In the genomic region with DNA sequence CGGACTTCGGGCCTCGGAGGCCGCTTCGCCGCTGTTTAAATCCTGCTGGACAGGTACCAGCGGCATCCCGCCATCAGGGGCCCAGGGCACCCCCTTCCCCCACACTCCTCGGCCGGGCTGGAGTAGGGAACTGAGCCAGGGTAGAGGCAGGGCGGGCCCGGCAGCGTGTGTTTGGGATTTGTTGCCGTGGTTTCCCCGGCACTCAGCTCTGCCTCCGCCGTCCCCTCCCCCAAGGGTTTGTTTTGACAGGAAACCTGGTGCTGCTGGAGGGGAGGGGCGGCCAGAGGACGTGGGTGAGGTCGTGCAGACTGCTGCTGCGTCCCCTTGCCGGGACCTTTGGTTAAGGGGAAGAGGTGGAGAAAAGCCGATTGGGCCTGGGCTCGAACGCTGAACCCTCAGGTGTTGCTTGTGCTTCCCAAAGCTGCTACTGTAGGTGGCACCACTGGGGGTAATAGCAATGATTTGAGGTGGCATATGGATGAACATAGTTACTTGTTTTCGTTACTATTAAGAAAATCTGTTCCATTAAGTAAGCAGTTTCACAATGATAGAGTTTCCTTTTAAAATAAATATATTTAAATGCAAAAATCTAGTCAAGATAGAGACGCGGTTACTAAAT, we compare ENCODE assay signal across 8 cellular contexts. TPM values are rescaled to one million over a fixed set of nuclear protein-coding genes. Genes with fewer than 3 reads are reported as not detected.
DNase-seq lines count a peak whose midpoint lies in the region; ATAC-seq and TF ChIP-seq lines count a peak whose summit lies in the region.

No MANE protein-coding gene starts in this region.

- DNase-seq in GM03348 (ENCODE audit: low spot score) (peak; percentile 90), OCI-LY7 (ENCODE audit: low spot score) (peak; percentile 80)
- peak; percentile 67 for DNase-seq in activated T-cell treated with anti-CD3 and anti-CD28 coated beads, Interleukin-2, amount 50 U/mL, for 4 hours
- peak; percentile 79 for DNase-seq in stimulated activated CD8-positive, alpha-beta memory T cell treated with anti-CD3 and anti-CD28 coated beads, Interleukin-4, amount 100 ng/mL, for 48 hours

- CTCF ChIA-PET in OCI-LY7 (lab: Charles Lee; ENCODE audit: unreplicated experiment) = no interaction called here

- H3K4me3 ChIP-seq in OCI-LY7 (ENCODE audit: low read depth, low read length, poor library complexity, severe bottlenecking) (peak overlapping the region; percentile 95), esophagus (ENCODE audit: low read depth in 1 of 2, low read length in 2 of 2) (peak overlapping the region; percentile 99), muscle layer of colon (ENCODE audit: low read depth in 1 of 2, low read length in 2 of 2) (peak overlapping the region; percentile 87 to 95)

- no peaks in the 10 kb centered on the region for H3K27me3 ChIP-seq in esophagus (ENCODE audit: control insufficient read depth in 1 of 2, insufficient read depth in 2 of 2, low read length in 2 of 2)
- no peaks in the 10 kb centered on the region for H3K27me3 ChIP-seq in muscle layer of colon (ENCODE audit: control insufficient read depth in 1 of 2, insufficient read depth in 2 of 2, low read length in 2 of 2)

- H3K9me3 ChIP-seq in OCI-LY7 (ENCODE audit: low read length) = no peaks in the 10 kb centered on the region
- H3K9me3 ChIP-seq in esophagus (ENCODE audit: control insufficient read depth in 2 of 2, insufficient read depth in 1 of 2, low read depth in 1 of 2, low read length in 1 of 2) = no peaks in the 10 kb centered on the region
- H3K9me3 ChIP-seq in muscle layer of colon (ENCODE audit: low read length) = no peaks in the 10 kb centered on the region

- H3K4me2 ChIP-seq in OCI-LY7 (ENCODE audit: low read length) = peak overlapping the region; percentile 92

- H3K9me3 Mint-ChIP-seq in activated T-cell treated with anti-CD3 and anti-CD28 coated beads, Interleukin-2, amount 50 U/mL, for 4 hours = no peaks in the 10 kb centered on the region

- no peaks in the 10 kb centered on the region for H4K20me1 ChIP-seq in OCI-LY7 (ENCODE audit: insufficient read depth, low read length)

- WGBS in esophagus, 2 donors = 2 to 3% methylated on average over 28 of the region's 28 CpGs

- H3K79me2 ChIP-seq in OCI-LY7 (ENCODE audit: insufficient read depth, low read depth, low read length) = no peaks in the 10 kb centered on the region

- ATAC-seq in HG03378 (IDR thresholded peaks at IDR 0.05; ENCODE audit: unreplicated experiment) = peak; percentile 9
- peak; percentile 42 to 44 for ATAC-seq in activated T-cell treated with anti-CD3 and anti-CD28 coated beads, Interleukin-2, amount 50 U/mL, for 4 hours
- ATAC-seq in GM18519 (IDR thresholded peaks at IDR 0.05; ENCODE audit: low FRiP score, unreplicated experiment) = no peak

- POLR2A ChIA-PET in OCI-LY7 (lab: Charles Lee) = interaction anchor here (1.2 kb wide), 1 partner anchor 9 kb away, joined by 3 read pairs; no protein-coding TSS in a partner anchor

- no peaks in the 10 kb centered on the region for H3K27me3 Mint-ChIP-seq in activated T-cell treated with anti-CD3 and anti-CD28 coated beads, Interleukin-2, amount 50 U/mL, for 4 hours (ENCODE audit: low read depth)

- peaks cover 57% of the 10 kb centered on the region for H3K4me1 Mint-ChIP-seq in activated T-cell treated with anti-CD3 and anti-CD28 coated beads, Interleukin-2, amount 50 U/mL, for 4 hours (ENCODE audit: low read depth)

- peak overlapping the region; percentile 54 for H3K27ac ChIP-seq in OCI-LY7 (ENCODE audit: low read depth, low read length, poor library complexity, severe bottlenecking)
- H3K27ac ChIP-seq in esophagus (ENCODE audit: low read depth in 2 of 2, low read length in 1 of 2) = peak overlapping the region; percentile 98 to 99
- H3K27ac ChIP-seq in muscle layer of colon (ENCODE audit: low read depth, low read length) = peak overlapping the region; percentile 86

- H3K9ac ChIP-seq in muscle layer of colon (ENCODE audit: low read length) = peak overlapping the region; percentile 74

- H3K36me3 Mint-ChIP-seq in activated T-cell treated with anti-CD3 and anti-CD28 coated beads, Interleukin-2, amount 50 U/mL, for 4 hours (ENCODE audit: insufficient read depth) = peaks cover 8% of the 10 kb centered on the region

- TF ChIP-seq CTCF in OCI-LY7 (conservative IDR thresholded peaks at IDR 0.05; ENCODE audit: low read length) = peak; percentile 53

- H3K9me2 ChIP-seq in OCI-LY7 (ENCODE audit: insufficient read depth, low read length) = no peaks in the 10 kb centered on the region

- H3K4me1 ChIP-seq in OCI-LY7 (ENCODE audit: insufficient read depth, low read length, poor library complexity, severe bottlenecking) (peaks cover 38% of the 10 kb centered on the region), esophagus (ENCODE audit: control insufficient read depth in 2 of 2, insufficient read depth in 2 of 2, low read length in 1 of 2) (peaks cover 0 to 12% of the 10 kb centered on the region in 2 donors), muscle layer of colon (ENCODE audit: insufficient read depth, low read length) (peaks cover 57% of the 10 kb centered on the region)

- BruUV-seq in OCI-LY7 (replicated peaks; lab: Mats Ljungman, UMichigan) = no TSS peak

- no peaks in the 10 kb centered on the region for H3K36me3 ChIP-seq in OCI-LY7 (ENCODE audit: insufficient read depth, low read length)
- H3K36me3 ChIP-seq in esophagus (ENCODE audit: control insufficient read depth in 2 of 2, insufficient read depth in 2 of 2, low read length in 1 of 2) = no peaks in the 10 kb centered on the region
- no peaks in the 10 kb centered on the region for H3K36me3 ChIP-seq in muscle layer of colon (ENCODE audit: insufficient read depth, low read length)

- H3K4me3 Mint-ChIP-seq in activated T-cell treated with anti-CD3 and anti-CD28 coated beads, Interleukin-2, amount 50 U/mL, for 4 hours = peak overlapping the region; percentile 93

- H2AFZ ChIP-seq in OCI-LY7 (ENCODE audit: low read length) = peak overlapping the region; percentile 92

- intact Hi-C loops in OCI-LY7 (cut with micrococcal nuclease; ENCODE audit: unreplicated experiment) = loop anchor here (5.0 kb wide), 2 partner anchors 54 to 654 kb away; a partner anchor contains a TSS

RNA-seq across cellular contexts. Expression of a gene that starts 0.8 kb away (rescaled TPM):
- total RNA-seq in OCI-LY7 (2014; rRNA removed; shearing (Covaris generic)) = 1.2 and 1.8 TPM in 2 replicates
- 9.8 and 10.4 TPM in 2 replicates for total RNA-seq in OCI-LY7 (2022)
- 1 to 10 TPM; 2.5 to 3.9 (median 2.6) TPM for total RNA-seq in activated T-cell treated with anti-CD3 and anti-CD28 coated beads, Interleukin-2, amount 50 U/mL, for 4 hours
- polyA plus RNA-seq in esophagus = 10 to 100 TPM; 10.6 to 19.4 TPM

RNA-seq across cellular contexts. Expression of a gene that starts 54.2 kb away (rescaled TPM):
- 14.7 and 18.1 TPM in 2 replicates for total RNA-seq in OCI-LY7 (2014; rRNA removed; shearing (Covaris generic))
- total RNA-seq in OCI-LY7 (2022) = 14.3 and 17.6 TPM in 2 replicates
- total RNA-seq in activated T-cell treated with anti-CD3 and anti-CD28 coated beads, Interleukin-2, amount 50 U/mL, for 4 hours = 10 to 100 TPM; 17.8 to 18.8 (median 18.2) TPM
- polyA plus RNA-seq in esophagus = 1 to 10 TPM; 3.1 to 6.6 TPM

RNA-seq across cellular contexts. Expression of a gene that starts 55.5 kb away (rescaled TPM):
- total RNA-seq in OCI-LY7 (2014; rRNA removed; shearing (Covaris generic)) = 17.5 and 18.9 TPM in 2 replicates
- 31.9 and 40.5 TPM in 2 replicates for total RNA-seq in OCI-LY7 (2022)
- total RNA-seq in activated T-cell treated with anti-CD3 and anti-CD28 coated beads, Interleukin-2, amount 50 U/mL, for 4 hours = 10 to 100 TPM; 10.5 to 13.5 (median 10.6) TPM
- 10 to 100 TPM; 19.9 to 54.8 TPM for polyA plus RNA-seq in esophagus
